ENCODE assay signal across 9 cellular contexts in genomic region chr4:147831452-147832192, GRCh38.
DNase-seq lines count a peak whose midpoint lies in the region; ATAC-seq, FAIRE-seq and TF ChIP-seq lines count a peak whose summit lies in the region.
"Had no signal": no experiment of that assay in that cellular context is flagged by ENCODE, and none has a peak within 500 bp of the region (broad histone marks: within the 10 kb centered on the region; RNA-seq: fewer than 3 reads in every experiment).

No MANE protein-coding gene starts in this region.

- no peaks in the 10 kb centered on the region for H3K27me3 Mint-ChIP-seq in activated CD4-positive, alpha-beta T cell treated with anti-CD3 and anti-CD28 coated beads for 36 hours
- H3K27me3 Mint-ChIP-seq in activated CD8-positive, alpha-beta memory T cell treated with anti-CD3 and anti-CD28 coated beads, Interleukin-2, amount 10 ng/mL, durations not matched to agents 7 days and 5 days: no peaks in the 10 kb centered on the region
- peaks cover 1% of the 10 kb centered on the region; the same call in 1 of the 2 replicates for H3K27me3 Mint-ChIP-seq in H9 (ENCODE audit: low read depth)

- no peak overlapping the region for H4K5ac ChIP-seq in H9 (ENCODE audit: insufficient read length, low read depth, low read length)

- DNase-seq in activated CD4-positive, alpha-beta T cell treated with anti-CD3 and anti-CD28 coated beads for 36 hours: no peak
- no peak for DNase-seq in activated CD4-positive, alpha-beta T cell treated with anti-CD3 and anti-CD28 coated beads, Interleukin-2, amount 50 U/mL, for 4 hours
- peak; percentile 94 for DNase-seq in bronchial epithelial cell (ENCODE audit: low read depth)
- peak; percentile 95 for DNase-seq in mesenchymal stem cell
- DNase-seq in urothelium cell line (ENCODE audit: low spot score): peak; percentile 66
- DNase-seq in activated CD8-positive, alpha-beta memory T cell treated with anti-CD3 and anti-CD28 coated beads, Interleukin-2, amount 10 ng/mL, durations not matched to agents 7 days and 5 days: no peak
- no peak for DNase-seq in H9
- no peak for DNase-seq in activated effector memory CD4-positive, alpha-beta T cell treated with anti-CD3 and anti-CD28 coated beads, Interleukin-2, amount 50 U/mL, for 16 hours

- peak overlapping the region; percentile 83 for H4K8ac ChIP-seq in mesenchymal stem cell (ENCODE audit: low read length)
- H4K8ac ChIP-seq in H9 (replicated peaks; ENCODE audit: insufficient read length, low read depth, low read length): no peak overlapping the region

- no peaks in the 10 kb centered on the region for H3K9me3 Mint-ChIP-seq in activated CD4-positive, alpha-beta T cell treated with anti-CD3 and anti-CD28 coated beads for 36 hours (ENCODE audit: low read depth)
- no peaks in the 10 kb centered on the region for H3K9me3 Mint-ChIP-seq in activated CD8-positive, alpha-beta memory T cell treated with anti-CD3 and anti-CD28 coated beads, Interleukin-2, amount 10 ng/mL, durations not matched to agents 7 days and 5 days (ENCODE audit: low read depth)
- peaks cover 0 to 3% of the 10 kb centered on the region in 2 experiments; a peak in 1 of 5 replicates for H3K9me3 Mint-ChIP-seq in H9

- no peak overlapping the region for H3K4me3 Mint-ChIP-seq in activated CD4-positive, alpha-beta T cell treated with anti-CD3 and anti-CD28 coated beads for 36 hours
- no peak overlapping the region for H3K4me3 Mint-ChIP-seq in activated CD8-positive, alpha-beta memory T cell treated with anti-CD3 and anti-CD28 coated beads, Interleukin-2, amount 10 ng/mL, durations not matched to agents 7 days and 5 days
- H3K4me3 Mint-ChIP-seq in H9: no peak overlapping the region

- H2BK12ac ChIP-seq in mesenchymal stem cell (ENCODE audit: low read length in 2 of 2) (peak overlapping the region in 1 of 2 experiments; percentile 6), H9 (ENCODE audit: insufficient read length, low read depth, low read length) (no peak overlapping the region)

- H4K91ac ChIP-seq in mesenchymal stem cell (ENCODE audit: low read length): peak overlapping the region; percentile 23
- no peak overlapping the region for H4K91ac ChIP-seq in H9 (ENCODE audit: insufficient read length, low read depth, low read length)

- no peak overlapping the region for H3K4me3 ChIP-seq in bronchial epithelial cell (ENCODE audit: low read depth, low read length)
- H3K4me3 ChIP-seq in mesenchymal stem cell (ENCODE audit: insufficient read depth in 1 of 2, low read depth in 1 of 2, low read length in 2 of 2): peak overlapping the region in 1 of 2 experiments; percentile 11

- peaks cover 4% of the 10 kb centered on the region for H3K36me3 Mint-ChIP-seq in activated CD4-positive, alpha-beta T cell treated with anti-CD3 and anti-CD28 coated beads for 36 hours (ENCODE audit: low read depth)
- peaks cover 10% of the 10 kb centered on the region for H3K36me3 Mint-ChIP-seq in activated CD8-positive, alpha-beta memory T cell treated with anti-CD3 and anti-CD28 coated beads, Interleukin-2, amount 10 ng/mL, durations not matched to agents 7 days and 5 days
- no peaks in the 10 kb centered on the region for H3K36me3 Mint-ChIP-seq in H9 (ENCODE audit: insufficient read depth in 1 of 3, low read depth in 3 of 3)

- no peak overlapping the region for H3K23ac ChIP-seq in mesenchymal stem cell (ENCODE audit: low read length in 2 of 2)
- H3K23ac ChIP-seq in H9 (ENCODE audit: insufficient read length, low read depth, low read length): no peak overlapping the region

- POLR2A ChIA-PET in activated CD4-positive, alpha-beta T cell treated with anti-CD3 and anti-CD28 coated beads for 36 hours (lab: Charles Lee): no interaction called here

- CTCF ChIA-PET in activated CD4-positive, alpha-beta T cell treated with anti-CD3 and anti-CD28 coated beads for 36 hours (lab: Charles Lee): interaction anchor here (1.2 kb wide), 2 partner anchors 24 to 123 kb away, joined by 3 to 4 read pairs; no protein-coding TSS in a partner anchor
- CTCF ChIA-PET in activated CD8-positive, alpha-beta memory T cell treated with anti-CD3 and anti-CD28 coated beads, Interleukin-2, amount 10 ng/mL, durations not matched to agents 7 days and 5 days (lab: Charles Lee): interaction anchor here (1.0 to 2.0 kb wide), 2 partner anchors 35 kb away, joined by 3 to 8 read pairs; no protein-coding TSS in a partner anchor

- H3K4ac ChIP-seq in mesenchymal stem cell (ENCODE audit: low read depth in 1 of 2, low read length in 2 of 2): no peak overlapping the region
- no peak overlapping the region for H3K4ac ChIP-seq in H9 (ENCODE audit: low read depth, low read length)

- H2AFZ ChIP-seq in mesenchymal stem cell (ENCODE audit: low read depth, low read length) (no peak overlapping the region), H9 (ENCODE audit: low read length) (no peak overlapping the region)

- H3K4me2 ChIP-seq in mesenchymal stem cell (ENCODE audit: low read length, poor library complexity, severe bottlenecking) (no peak overlapping the region), H9 (ENCODE audit: insufficient read depth, insufficient read length, low read length) (no peak overlapping the region)

- H3K9ac ChIP-seq in mesenchymal stem cell (ENCODE audit: low read length) (peak overlapping the region; percentile 81), H9 (ENCODE audit: extremely low read depth, insufficient read length, low read length) (no peak overlapping the region)

- H2BK15ac ChIP-seq in mesenchymal stem cell (ENCODE audit: low read depth, poor library complexity, severe bottlenecking): peak overlapping the region; percentile 19
- no peak overlapping the region for H2BK15ac ChIP-seq in H9 (ENCODE audit: low read depth, low read length)

- H3K36me3 ChIP-seq in bronchial epithelial cell (ENCODE audit: control insufficient read depth, insufficient read depth, low read length) (no peaks in the 10 kb centered on the region), mesenchymal stem cell (ENCODE audit: control insufficient read depth in 1 of 2, insufficient read depth in 2 of 2, low read depth in 1 of 2, low read length in 2 of 2) (peaks cover 0 to 5% of the 10 kb centered on the region in 2 experiments)

- H3K4me1 ChIP-seq in mesenchymal stem cell (ENCODE audit: control insufficient read depth, insufficient read depth, low read depth, low read length) (peaks cover 11% of the 10 kb centered on the region), H9 (ENCODE audit: insufficient read depth, low read length) (no peaks in the 10 kb centered on the region)

- H3K27ac ChIP-seq in mesenchymal stem cell (ENCODE audit: low read length, poor library complexity, severe bottlenecking): peak overlapping the region; percentile 80
- no peak overlapping the region for H3K27ac ChIP-seq in H9 (ENCODE audit: insufficient read length, low read depth, low read length)
- H3K27ac ChIP-seq: 22Rv1 had no signal

- no peak for FAIRE-seq in bronchial epithelial cell (lab: Jason Lieb, UNC)
- FAIRE-seq in urothelium cell line (lab: Jason Lieb, UNC): no peak

- ATAC-seq in activated CD4-positive, alpha-beta T cell treated with anti-CD3 and anti-CD28 coated beads for 36 hours: peak; percentile 30
- no peak for ATAC-seq in activated CD8-positive, alpha-beta memory T cell treated with anti-CD3 and anti-CD28 coated beads, Interleukin-2, amount 10 ng/mL, durations not matched to agents 7 days and 5 days

- H2BK5ac ChIP-seq in mesenchymal stem cell (ENCODE audit: low read depth, low read length, poor library complexity, severe bottlenecking): no peak overlapping the region
- H2BK5ac ChIP-seq in H9 (ENCODE audit: insufficient read length, low read length): no peak overlapping the region

- no peaks in the 10 kb centered on the region for H3K79me2 ChIP-seq in H9 (ENCODE audit: insufficient read depth, low read length)

- TF ChIP-seq CTCF in bronchial epithelial cell (IDR thresholded peaks at IDR 0.05; ENCODE audit: insufficient read depth, low read length, severe bottlenecking) (no peak), H9 (conservative IDR thresholded peaks at IDR 0.05) (no peak)

- H3K23me2 ChIP-seq in H9 (ENCODE audit: insufficient read length, low read depth, low read length, poor library complexity, severe bottlenecking): no peaks in the 10 kb centered on the region

- H2BK120ac ChIP-seq in mesenchymal stem cell (ENCODE audit: low read depth, low read length) (no peak overlapping the region), H9 (ENCODE audit: low read depth, low read length, poor library complexity, severe bottlenecking) (no peak overlapping the region)

- no peaks in the 10 kb centered on the region for H3K27me3 ChIP-seq in bronchial epithelial cell (ENCODE audit: control insufficient read depth, insufficient read depth, low read length)
- H3K27me3 ChIP-seq in mesenchymal stem cell (ENCODE audit: control insufficient read depth in 1 of 2, insufficient read depth in 1 of 2, low read length in 2 of 2): no peaks in the 10 kb centered on the region
- no peaks in the 10 kb centered on the region for H3K27me3 ChIP-seq in H9 (ENCODE audit: insufficient read depth, low read length)

- H3K18ac ChIP-seq in mesenchymal stem cell (ENCODE audit: low read depth in 1 of 2, low read length in 2 of 2) (peak overlapping the region in 1 of 2 experiments; percentile 40), H9 (ENCODE audit: insufficient read length, low read depth, low read length) (no peak overlapping the region)

- no peak overlapping the region for H3K56ac ChIP-seq in H9 (ENCODE audit: insufficient read length, low read depth, low read length)

- H3K4me1 Mint-ChIP-seq in activated CD4-positive, alpha-beta T cell treated with anti-CD3 and anti-CD28 coated beads for 36 hours: peaks cover 13% of the 10 kb centered on the region
- H3K4me1 Mint-ChIP-seq in activated CD8-positive, alpha-beta memory T cell treated with anti-CD3 and anti-CD28 coated beads, Interleukin-2, amount 10 ng/mL, durations not matched to agents 7 days and 5 days: peaks cover 9% of the 10 kb centered on the region
- H3K4me1 Mint-ChIP-seq in H9: peaks cover 35 to 38% of the 10 kb centered on the region in 2 experiments

- H3K9me3 ChIP-seq in mesenchymal stem cell (ENCODE audit: control insufficient read depth, low read length) (peaks cover 6% of the 10 kb centered on the region), H9 (ENCODE audit: control insufficient read depth, low read depth, low read length) (no peaks in the 10 kb centered on the region)

- H4K20me1 ChIP-seq in H9 (ENCODE audit: control insufficient read depth, insufficient read depth, insufficient read length): no peaks in the 10 kb centered on the region

- H3K79me1 ChIP-seq in mesenchymal stem cell (replicated peaks; ENCODE audit: low read length, poor library complexity, severe bottlenecking) (peaks cover 26% of the 10 kb centered on the region), H9 (ENCODE audit: insufficient read depth, low read depth, low read length, poor library complexity, severe bottlenecking) (no peaks in the 10 kb centered on the region)

- H3T11ph ChIP-seq in H9 (ENCODE audit: low read length): no peak overlapping the region

- no peak overlapping the region for H2AK5ac ChIP-seq in mesenchymal stem cell (ENCODE audit: low read length, severe bottlenecking)
- no peak overlapping the region for H2AK5ac ChIP-seq in H9 (ENCODE audit: insufficient read length, low read length)

- 5% methylated on average over 2 of the region's 6 CpGs for WGBS in mesenchymal stem cell
- no CpG with 5 or more reads among the region's 6 CpGs for WGBS in H9 (ENCODE audit: extremely low coverage, insufficient read length, low lambda C conversion rate)

- no peak overlapping the region for H2BK20ac ChIP-seq in H9 (ENCODE audit: low read depth, low read length, poor library complexity, severe bottlenecking)

- no peak overlapping the region for H3K14ac ChIP-seq in mesenchymal stem cell (ENCODE audit: low read length in 2 of 2)
- H3K14ac ChIP-seq in H9 (ENCODE audit: insufficient read depth, low read length): no peak overlapping the region

- intact Hi-C loops in activated CD4-positive, alpha-beta T cell treated with anti-CD3 and anti-CD28 coated beads for 36 hours (cut with DNase I, micrococcal nuclease): no loop called here

- no peak overlapping the region for H3K27ac Mint-ChIP-seq in activated CD4-positive, alpha-beta T cell treated with anti-CD3 and anti-CD28 coated beads for 36 hours
- no peak overlapping the region for H3K27ac Mint-ChIP-seq in activated CD8-positive, alpha-beta memory T cell treated with anti-CD3 and anti-CD28 coated beads, Interleukin-2, amount 10 ng/mL, durations not matched to agents 7 days and 5 days
- H3K27ac Mint-ChIP-seq in H9: peak overlapping the region in 1 of 3 experiments; percentile 16; a peak in 1 of 7 replicates

Comparison
In these comparisons a context has a peak if more than half of its experiments do, and no peak if none do; other contexts are left out.
1. DNase-seq: peak in bronchial epithelial cell (single experiment), mesenchymal stem cell (single experiment) and urothelium cell line (single experiment); none in activated CD4-positive, alpha-beta T cell treated with anti-CD3 and anti-CD28 coated beads for 36 hours (single experiment), activated CD4-positive, alpha-beta T cell treated with anti-CD3 and anti-CD28 coated beads, Interleukin-2, amount 50 U/mL, for 4 hours (0 of 2), activated CD8-positive, alpha-beta memory T cell treated with anti-CD3 and anti-CD28 coated beads, Interleukin-2, amount 10 ng/mL, durations not matched to agents 7 days and 5 days (single experiment), H9 (single experiment) and activated effector memory CD4-positive, alpha-beta T cell treated with anti-CD3 and anti-CD28 coated beads, Interleukin-2, amount 50 U/mL, for 16 hours (single experiment).